ENCODE assay signal across 26 cellular contexts in the genomic region with DNA sequence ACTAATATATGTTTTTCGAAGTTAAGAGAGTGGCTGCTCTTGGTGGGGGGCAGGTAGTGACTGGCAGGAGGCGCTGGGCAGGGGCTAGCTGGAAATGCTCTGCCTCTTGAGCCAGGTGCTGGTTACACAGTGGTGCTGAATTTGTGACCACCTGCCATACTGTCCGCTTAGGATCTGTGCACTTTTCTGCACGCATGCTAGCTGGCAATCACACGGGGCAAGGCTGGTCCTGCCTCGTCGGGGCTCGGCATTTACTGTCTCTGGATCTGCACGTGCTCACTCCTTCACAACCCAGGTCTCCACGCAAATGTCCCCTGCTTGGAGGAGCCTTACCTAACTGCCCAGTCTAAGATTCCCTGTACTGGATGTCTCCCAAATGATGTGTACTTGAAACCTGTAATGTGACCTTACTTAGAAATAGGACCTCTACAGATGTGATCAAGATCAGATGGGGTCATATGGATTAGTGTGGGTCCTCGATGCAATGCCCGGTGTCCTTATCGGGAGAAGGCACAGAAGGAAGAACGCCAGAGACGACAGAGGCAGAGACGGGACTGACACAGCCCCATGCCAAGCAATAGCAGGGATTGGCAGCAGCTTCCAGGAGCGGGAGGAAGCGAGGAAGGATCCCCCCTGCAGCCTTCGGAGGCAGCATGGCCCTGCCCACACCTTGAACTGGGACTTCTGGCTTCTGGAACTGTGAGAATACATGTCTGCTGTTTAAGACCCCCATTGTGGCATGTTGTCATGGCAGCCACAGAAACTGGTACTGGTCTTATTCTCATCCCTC.
"Had no signal": no experiment of that assay in that cellular context is flagged by ENCODE, and none has a peak within 500 bp of the region (broad histone marks: within the 10 kb centered on the region; RNA-seq: fewer than 3 reads in every experiment).

No MANE protein-coding gene starts in this region.

- H3K27me3 Mint-ChIP-seq: naive thymus-derived CD4-positive, alpha-beta T cell; stimulated activated naive B cell treated with anti-CD40 and anti-IgM and Interleukin-4, amounts not matched to agents 10 μg/mL and 1 μg/mL and 100 μg/mL, for 72 hours had no signal

- H3K79me2 ChIP-seq: hepatocyte had no signal

- H2AFZ ChIP-seq: hepatocyte had no signal

- H3K4me3 Mint-ChIP-seq: naive thymus-derived CD4-positive, alpha-beta T cell; stimulated activated naive B cell treated with anti-CD40 and anti-IgM and Interleukin-4, amounts not matched to agents 10 μg/mL and 1 μg/mL and 100 μg/mL, for 72 hours had no signal

- H3K4me3 ChIP-seq: hepatocyte, left ventricle myocardium inferior, lung, mucosa of descending colon, pancreas, prostate gland, skin epidermis, stomach, testis, thyroid gland, transverse colon, upper lobe of left lung, vagina had no signal

- H3K9me3 ChIP-seq: left ventricle myocardium inferior, mucosa of descending colon, pancreas, prostate gland, stomach, testis, thyroid gland, transverse colon, upper lobe of left lung, vagina had no signal

- ATAC-seq: mucosa of descending colon; naive thymus-derived CD4-positive, alpha-beta T cell; pancreas; right cardiac atrium; sciatic nerve; stimulated activated naive B cell treated with anti-CD40 and anti-IgM and Interleukin-4, amounts not matched to agents 10 μg/mL and 1 μg/mL and 100 μg/mL, for 72 hours; stimulated activated naive CD8-positive, alpha-beta T cell treated with anti-CD3 and anti-CD28 coated beads, Interleukin-15, Interleukin-2, amounts not matched to agents 100 U/mL and 50 U/mL, for 24 hours had no signal

- H3K27ac ChIP-seq: hepatocyte, left ventricle myocardium inferior, pancreas, prostate gland, skin epidermis, stomach, testis, thyroid gland, transverse colon, upper lobe of left lung, vagina had no signal

- H3K27me3 ChIP-seq: hepatocyte, pancreas, stomach, testis, thyroid gland, transverse colon, upper lobe of left lung, vagina had no signal

- H3K27ac Mint-ChIP-seq: stimulated activated naive B cell treated with anti-CD40 and anti-IgM and Interleukin-4, amounts not matched to agents 10 μg/mL and 1 μg/mL and 100 μg/mL, for 72 hours had no signal

- DNase-seq: islet precursor cell; left ventricle myocardium inferior; midbrain; mucosa of descending colon; naive thymus-derived CD4-positive, alpha-beta T cell; nucleus accumbens; pancreas; retina; right cardiac atrium; stimulated activated CD4-positive, alpha-beta T cell treated with anti-CD3 and anti-CD28 coated beads, Interleukin-12 subunit alpha, Interleukin-12 subunit beta, amount 100 ng/mL, for 4 hours; stimulated activated CD4-positive, alpha-beta T cell treated with anti-CD3 and anti-CD28 coated beads, Interleukin-15, amount 100 ng/mL, for 24 hours; stimulated activated CD4-positive, alpha-beta T cell treated with anti-CD3 and anti-CD28 coated beads, Interleukin-2, amount 100 ng/mL, for 24 hours; stimulated activated CD4-positive, alpha-beta T cell treated with anti-CD3 and anti-CD28 coated beads, Interleukin-4, amount 100 ng/mL, for 1 hour; stimulated activated naive B cell treated with anti-CD40 and anti-IgM and Interleukin-4, amounts not matched to agents 10 μg/mL and 1 μg/mL and 100 μg/mL, for 72 hours; stimulated activated naive CD8-positive, alpha-beta T cell treated with anti-CD3 and anti-CD28 coated beads, Interleukin-15, Interleukin-2, amounts not matched to agents 100 U/mL and 50 U/mL, for 24 hours; stomach; testis; thyroid gland; transverse colon; upper lobe of left lung had no signal

- H3K4me1 ChIP-seq: left ventricle myocardium inferior, pancreas, prostate gland, stomach, testis, thyroid gland, transverse colon, upper lobe of left lung, vagina had no signal

- H3K4me2 ChIP-seq: hepatocyte had no signal

- H3K36me3 ChIP-seq: vagina had no signal
